In genomic region chr22:50112151-50113118, GRCh38 we compare ENCODE assay signal across 8 cellular contexts. TPM values are rescaled to one million over a fixed set of nuclear protein-coding genes. Genes with fewer than 3 reads are reported as not detected.
DNase-seq lines count a peak whose midpoint lies in the region; ATAC-seq and TF ChIP-seq lines count a peak whose summit lies in the region.

No MANE protein-coding gene starts in this region.

- H3K4ac ChIP-seq in mesendoderm (ENCODE audit: low read depth, low read length), result no peak overlapping the region

- no peak overlapping the region for H3K18ac ChIP-seq in mesendoderm (ENCODE audit: low read length)

- no peak overlapping the region for H4K5ac ChIP-seq in mesendoderm (ENCODE audit: low read length)

- intact Hi-C loops in adrenal gland (cut with DNase I), result no loop called here

- H3K27me3 ChIP-seq in Loucy (ENCODE audit: insufficient read depth, low read length, poor library complexity, severe bottlenecking) (no peaks in the 10 kb centered on the region), adrenal gland (peaks cover 9% of the 10 kb centered on the region), mesendoderm (ENCODE audit: insufficient read depth, low read length, poor library complexity) (no peaks in the 10 kb centered on the region)

- H3K4me1 ChIP-seq in Loucy (ENCODE audit: insufficient read depth, low read length, poor library complexity, severe bottlenecking) (peaks cover 26% of the 10 kb centered on the region), adrenal gland (replicated peaks in 1 of 2) (no peaks in the 10 kb centered on the region), mesendoderm (ENCODE audit: control insufficient read depth, low read depth, low read length) (no peaks in the 10 kb centered on the region)

- H3K79me2 ChIP-seq in Loucy (ENCODE audit: insufficient read depth, low read length) (no peaks in the 10 kb centered on the region), mesendoderm (ENCODE audit: control insufficient read depth, insufficient read depth, low read length) (no peaks in the 10 kb centered on the region)

- no peak for TF ChIP-seq POLR2A in adrenal gland (IDR thresholded peaks at IDR 0.05)

- no peaks in the 10 kb centered on the region for H4K20me1 ChIP-seq in Loucy (ENCODE audit: insufficient read depth, low read length, poor library complexity, severe bottlenecking)

- H3K9ac ChIP-seq in Loucy (ENCODE audit: low read depth, low read length, poor library complexity, severe bottlenecking) (peak overlapping the region; percentile 47), mesendoderm (ENCODE audit: low read length) (no peak overlapping the region)

- WGBS in adrenal gland, 4 donors, result 59 to 68% (median 63%) methylated on average over 9 to 28 of the region's 28 CpGs
- no CpG with 5 or more reads among the region's 28 CpGs for WGBS in mesendoderm (ENCODE audit: extremely low coverage, insufficient coverage, low lambda C conversion rate)

- H3F3A ChIP-seq in Loucy (ENCODE audit: low read depth), result no peaks in the 10 kb centered on the region

- H3K36me3 ChIP-seq in Loucy (ENCODE audit: insufficient read depth, low read length) (no peaks in the 10 kb centered on the region), adrenal gland (replicated peaks in 1 of 2) (no peaks in the 10 kb centered on the region), mesendoderm (ENCODE audit: control insufficient read depth, insufficient read depth, low read length) (no peaks in the 10 kb centered on the region)

- no peak overlapping the region for H3K56ac ChIP-seq in mesendoderm (ENCODE audit: low read length)

- in situ Hi-C loops in ACHN (cut with HindIII; ENCODE audit: low pct_ligation_motif_present, low pct_unique_long_range_greater_than_20kb, low sequenced_read_pairs), result no loop called here

- no peaks in the 10 kb centered on the region for H3K9me2 ChIP-seq in Loucy (replicated peaks; ENCODE audit: low read depth, low read length)

- H2BK5ac ChIP-seq in mesendoderm (ENCODE audit: low read length), result no peak overlapping the region

- H3K9me3 ChIP-seq in Loucy (ENCODE audit: insufficient read depth, low read depth, low read length), result no peaks in the 10 kb centered on the region
- no peaks in the 10 kb centered on the region for H3K9me3 ChIP-seq in adrenal gland (replicated peaks in 1 of 3)

- peak overlapping the region; percentile 53 for H2AFZ ChIP-seq in Loucy (ENCODE audit: low read length)

- TF ChIP-seq CTCF in Loucy (conservative IDR thresholded peaks at IDR 0.05; ENCODE audit: low read length), result no peak
- no peak for TF ChIP-seq CTCF in adrenal gland (IDR thresholded peaks at IDR 0.05)
- no peak for TF ChIP-seq CTCF in GM20000 (IDR thresholded peaks at IDR 0.05; ENCODE audit: extremely low read depth, missing control alignments)

- no peak overlapping the region for H2BK15ac ChIP-seq in mesendoderm (replicated peaks; ENCODE audit: low read depth)

- H2BK120ac ChIP-seq in mesendoderm (ENCODE audit: low read depth, low read length), result no peak overlapping the region

- H4K8ac ChIP-seq in mesendoderm (ENCODE audit: low read depth, low read length), result no peak overlapping the region

- H3K79me1 ChIP-seq in mesendoderm (ENCODE audit: low read length), result no peaks in the 10 kb centered on the region

- ATAC-seq in GM21381 (IDR thresholded peaks at IDR 0.05; ENCODE audit: unreplicated experiment) (no peak), HG02763 (IDR thresholded peaks at IDR 0.05; ENCODE audit: unreplicated experiment) (no peak)

- no peak overlapping the region for H3K23ac ChIP-seq in mesendoderm (ENCODE audit: low read length)

- DNase-seq in CMK (ENCODE audit: low read depth) (peak; percentile 71), adrenal gland (peak in 4 of 7 donors; percentile 19 to 52 (median 30)), mesendoderm (peak; percentile 9), GM20000 (ENCODE audit: low spot score) (no peak), ACHN (no peak)

- H3K27ac ChIP-seq in adrenal gland (peak overlapping the region in 2 of 5 donors; percentile 29 to 40), mesendoderm (ENCODE audit: low read depth, low read length) (no peak overlapping the region)

- H3K4me2 ChIP-seq in Loucy (ENCODE audit: low read depth, low read length, poor library complexity, severe bottlenecking) (peak overlapping the region; percentile 33), mesendoderm (ENCODE audit: low read length) (no peak overlapping the region)

- H3K4me3 ChIP-seq in Loucy (ENCODE audit: low read length, poor library complexity, severe bottlenecking) (no peak overlapping the region), adrenal gland (no peak overlapping the region), mesendoderm (ENCODE audit: low read length) (no peak overlapping the region)

- H2AK5ac ChIP-seq in mesendoderm (ENCODE audit: low read length), result no peak overlapping the region

RNA-seq across cellular contexts. Expression of gene MOV10L1, which starts 22.6 kb away (rescaled TPM):
- under 1 TPM in 4 of 8 donors, not detected in 4; 0.14 to 0.46 (median 0.41) TPM for total RNA-seq in adrenal gland
- under 1 TPM in 2 of 3 donors, not detected in 1; 0.40 to 0.74 TPM for polyA plus RNA-seq in adrenal gland
- polyA plus RNA-seq in mesendoderm (2013, experiment 1 of 2), result 0.07 TPM
- 0.06 TPM for polyA plus RNA-seq in mesendoderm (2013, experiment 2 of 2)

RNA-seq across cellular contexts. Expression of gene MLC1, which starts 27.2 kb away (rescaled TPM):
- total RNA-seq in adrenal gland, result not detected
- polyA plus RNA-seq in adrenal gland, result under 1 TPM in 1 of 3 donors, not detected in 2; 0.03 TPM
- 0.03 TPM for polyA plus RNA-seq in mesendoderm (2013, experiment 1 of 2)
- not detected for polyA plus RNA-seq in mesendoderm (2013, experiment 2 of 2)

RNA-seq across cellular contexts. Expression of gene TTLL8, which starts 54.3 kb away (rescaled TPM):
- not detected for total RNA-seq in adrenal gland
- not detected for polyA plus RNA-seq in adrenal gland
- polyA plus RNA-seq in mesendoderm (2013, experiment 1 of 2), result not detected
- polyA plus RNA-seq in mesendoderm (2013, experiment 2 of 2), result not detected

RNA-seq across cellular contexts. Expression of gene PANX2, which starts 58.1 kb away (rescaled TPM):
- total RNA-seq in adrenal gland, result 1 to 10 TPM in 2 of 8 donors, under 1 TPM in 6; 0.26 to 2.6 (median 0.61) TPM
- 1 to 10 TPM in 2 of 3 donors, under 1 TPM in 1; 0.22 to 4.1 (median 2.0) TPM for polyA plus RNA-seq in adrenal gland
- polyA plus RNA-seq in mesendoderm (2013, experiment 1 of 2), result 1.1 TPM
- 1.1 TPM for polyA plus RNA-seq in mesendoderm (2013, experiment 2 of 2)

Comparison
In these comparisons a context has a peak if more than half of its experiments do, and no peak if none do; other contexts are left out.
1. DNase-seq: peak in CMK (single experiment), adrenal gland (4 of 7) and mesendoderm (single experiment); none in GM20000 (single experiment) and ACHN (single experiment).